8 cellular contexts compared by ENCODE assay signal in the genomic region with DNA sequence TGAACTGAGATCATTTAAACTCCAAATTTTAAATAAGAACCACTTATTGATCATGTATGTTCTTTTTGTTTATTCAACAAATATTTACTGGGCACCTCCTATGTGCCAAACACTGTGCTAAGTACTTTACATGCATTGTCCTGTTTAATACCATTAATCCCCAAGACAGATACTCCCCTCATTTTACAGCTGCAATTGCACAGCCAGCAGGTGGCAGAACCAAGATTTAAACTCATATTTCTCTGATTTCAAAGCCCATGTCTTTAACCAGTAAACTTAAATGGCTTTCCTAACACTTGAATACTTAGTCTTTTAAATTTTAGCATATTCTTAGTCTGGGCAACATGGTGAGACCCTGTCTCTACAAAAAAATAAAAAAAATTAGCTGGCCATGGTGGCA. TPM values are rescaled to one million over a fixed set of nuclear protein-coding genes. Genes with fewer than 3 reads are reported as not detected.
DNase-seq lines count a peak whose midpoint lies in the region; ATAC-seq, FAIRE-seq and TF ChIP-seq lines count a peak whose summit lies in the region.

No MANE protein-coding gene starts in this region.

- DNase-seq in AG10803 (ENCODE audit: low read depth), result peak; percentile 26
- DNase-seq in GM12892 (ENCODE audit: insufficient read length), result no peak
- peak; percentile 2 for DNase-seq in T-helper 9 cell
- DNase-seq in fibroblast of the conjunctiva (ENCODE audit: low read depth), result peak; percentile 4
- no peak for DNase-seq in upper lobe of left lung
- DNase-seq in frontal cortex (ENCODE audit: low spot score in 2 of 2), result no peak

- FAIRE-seq in GM12892 (lab: Jason Lieb, UNC) (peak; percentile 46), frontal cortex (lab: Jason Lieb, UNC) (no peak)

- H3K27ac ChIP-seq in upper lobe of left lung, result no peak overlapping the region

- TF ChIP-seq CTCF in AG10803 (conservative IDR thresholded peaks at IDR 0.05; ENCODE audit: low read length), result peak; percentile 64
- peak in 5 of 6 experiments; percentile 15 to 35 (median 29) for TF ChIP-seq CTCF in upper lobe of left lung (IDR thresholded peaks at IDR 0.05)

- ATAC-seq in upper lobe of left lung (ENCODE audit: low FRiP score in 2 of 2) (no peak), GM19463 (IDR thresholded peaks at IDR 0.05; ENCODE audit: unreplicated experiment) (no peak), GM19452 (IDR thresholded peaks at IDR 0.05; ENCODE audit: unreplicated experiment) (no peak)

- H3K4me1 ChIP-seq in upper lobe of left lung, result no peaks in the 10 kb centered on the region

- peaks cover 0 to 34% (median 2%) of the 10 kb centered on the region in 4 donors for H3K36me3 ChIP-seq in upper lobe of left lung

- no peaks in the 10 kb centered on the region for H3K9me3 ChIP-seq in upper lobe of left lung

- H3K4me3 ChIP-seq in AG10803 (ENCODE audit: low read length) (no peak overlapping the region), upper lobe of left lung (no peak overlapping the region)

- TF ChIP-seq POLR2A in GM12892 (IDR thresholded peaks at IDR 0.05; ENCODE audit: low read depth, low read length), result no peak
- TF ChIP-seq POLR2A in upper lobe of left lung (IDR thresholded peaks at IDR 0.05), result no peak

- no peak for TF ChIP-seq EP300 in upper lobe of left lung (IDR thresholded peaks at IDR 0.05)

- H3K27me3 ChIP-seq in upper lobe of left lung, result no peaks in the 10 kb centered on the region

RNA-seq across cellular contexts. Expression of gene KIAA1958, which starts 43.4 kb away (rescaled TPM):
- polyA plus RNA-seq in GM12892 (2012; ENCODE audit: missing spikeins), result 4.9 TPM
- total RNA-seq in upper lobe of left lung (10 to 100 TPM in 5 of 6 donors, 1 to 10 TPM in 1; 9.2 to 21.1 (median 14.2) TPM), frontal cortex (10.6 TPM)

Comparison
In these comparisons a context has a peak if more than half of its experiments do, and no peak if none do; other contexts are left out.
1. DNase-seq: peak in AG10803 (single experiment), T-helper 9 cell (single experiment) and fibroblast of the conjunctiva (single experiment); none in GM12892 (single experiment), upper lobe of left lung (0 of 2) and frontal cortex (0 of 2).